Comparison of ENCODE assay signal across 1 cellular context in genomic region chr17:47695664-47696376, GRCh38.
TF ChIP-seq lines count a peak whose summit lies in the region.

No MANE protein-coding gene starts in this region.

TF ChIP-seq in HCT116, 20 proteins besides CTCF, POLR2A, EP300 and RAD21 (continued from another document):
- TF ChIP-seq ZBTB33 (IDR thresholded peaks at IDR 0.05; ENCODE audit: extremely low read depth, insufficient replicate concordance, low read length) (no peak), EZH2phosphoT487 (IDR thresholded peaks at IDR 0.05; ENCODE audit: borderline replicate concordance) (no peak), YY1 (IDR thresholded peaks at IDR 0.05; ENCODE audit: extremely low read depth, insufficient replicate concordance, low read depth, low read length) (no peak), SIN3A (IDR thresholded peaks at IDR 0.05; ENCODE audit: low read depth) (no peak)
